In the genomic region with DNA sequence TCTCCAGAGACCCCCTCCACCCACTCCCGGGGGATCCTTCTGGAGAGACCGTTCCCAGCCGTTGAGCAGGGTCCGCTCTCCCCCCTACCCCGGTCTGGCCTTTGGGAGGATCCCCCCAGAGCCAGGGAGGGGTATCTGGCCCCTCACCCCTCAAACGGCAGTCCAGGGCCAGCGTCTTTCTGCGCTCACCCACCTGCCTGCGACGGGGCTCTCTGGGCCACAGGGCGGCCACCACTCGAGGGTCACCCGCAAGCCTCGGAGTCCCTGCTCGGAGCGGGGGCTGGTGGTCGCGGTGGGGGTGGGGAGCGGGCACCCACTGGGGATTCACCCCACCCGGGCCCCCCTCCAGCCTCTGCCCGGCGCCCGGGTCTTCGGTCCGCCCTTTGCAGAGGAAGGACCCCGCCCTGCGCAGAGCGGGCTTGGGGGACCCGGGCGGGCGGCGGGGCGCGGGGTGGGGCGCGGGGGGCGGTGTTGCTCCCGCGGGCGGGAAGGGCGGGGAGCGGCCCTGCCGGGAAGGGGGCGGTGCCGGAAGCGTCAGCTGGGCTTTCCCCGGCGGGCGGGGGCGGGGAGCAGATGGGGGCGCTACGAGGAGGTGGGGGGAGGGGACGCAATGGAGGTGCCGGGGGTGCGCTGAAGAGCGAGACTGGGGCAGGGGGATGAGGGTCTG, we compare ENCODE assay signal across 7 cellular contexts. TPM values are rescaled to one million over a fixed set of nuclear protein-coding genes. Genes with fewer than 3 reads are reported as not detected.
A peak's percentile ranks its signal among the peaks of the same experiment; 100 is the strongest.
DNase-seq lines count a peak whose midpoint lies in the region; ATAC-seq lines count a peak whose summit lies in the region.

No MANE protein-coding gene starts in this region.

- peaks cover 11% of the 10 kb centered on the region for H3K4me1 ChIP-seq in HAP-1
- H3K4me1 ChIP-seq in SJSA1 (replicated peaks), result peaks cover 27% of the 10 kb centered on the region
- H3K4me1 ChIP-seq in skeletal muscle satellite cell (ENCODE audit: control insufficient read depth, insufficient read depth, low read length), result peaks cover 56% of the 10 kb centered on the region

- H3K36me3 Mint-ChIP-seq in activated naive CD4-positive, alpha-beta T cell treated with anti-CD3 and anti-CD28 coated beads, Interleukin-2, amount 50 U/mL, for 24 hours, result no peaks in the 10 kb centered on the region

- in situ Hi-C loops in HAP-1 (cut with MboI; ENCODE audit: low sequenced_read_pairs), result loop anchor here (5.0 kb wide), 2 partner anchors 97 to 277 kb away; no protein-coding TSS in a partner anchor

- H3K4me1 Mint-ChIP-seq in activated naive CD4-positive, alpha-beta T cell treated with anti-CD3 and anti-CD28 coated beads, Interleukin-2, amount 50 U/mL, for 24 hours, result peaks cover 33% of the 10 kb centered on the region

- no peak overlapping the region for H3K27ac Mint-ChIP-seq in activated naive CD4-positive, alpha-beta T cell treated with anti-CD3 and anti-CD28 coated beads, Interleukin-2, amount 50 U/mL, for 24 hours

- H3K9me3 Mint-ChIP-seq in activated naive CD4-positive, alpha-beta T cell treated with anti-CD3 and anti-CD28 coated beads, Interleukin-2, amount 50 U/mL, for 24 hours, result no peaks in the 10 kb centered on the region

- H3K9me3 ChIP-seq in HAP-1 (no peaks in the 10 kb centered on the region), SJSA1 (replicated peaks) (0 out of 2 replicates have a peak, but pooled peaks cover under 1% of the 10 kb centered on the region), skeletal muscle satellite cell (replicated peaks; ENCODE audit: low read length) (no peaks in the 10 kb centered on the region)

- ATAC-seq in left ventricle myocardium superior, result peak; percentile 21
- ATAC-seq in HG03039 (IDR thresholded peaks at IDR 0.05; ENCODE audit: unreplicated experiment), result no peak
- no peak for ATAC-seq in HG02885 (IDR thresholded peaks at IDR 0.05; ENCODE audit: poor library complexity, unreplicated experiment)

- H3K4me3 Mint-ChIP-seq in activated naive CD4-positive, alpha-beta T cell treated with anti-CD3 and anti-CD28 coated beads, Interleukin-2, amount 50 U/mL, for 24 hours, result peak overlapping the region; percentile 33

- no peaks in the 10 kb centered on the region for H3K27me3 Mint-ChIP-seq in activated naive CD4-positive, alpha-beta T cell treated with anti-CD3 and anti-CD28 coated beads, Interleukin-2, amount 50 U/mL, for 24 hours

- H3K27ac ChIP-seq in SJSA1, result no peak overlapping the region

- peak overlapping the region; percentile 63 for H3K9ac ChIP-seq in skeletal muscle satellite cell (ENCODE audit: low read depth, low read length)

- no peaks in the 10 kb centered on the region for H3K36me3 ChIP-seq in HAP-1 (replicated peaks)
- no peaks in the 10 kb centered on the region for H3K36me3 ChIP-seq in SJSA1
- no peaks in the 10 kb centered on the region for H3K36me3 ChIP-seq in skeletal muscle satellite cell (ENCODE audit: insufficient read depth, low read length)

- intact Hi-C loops in left ventricle myocardium superior (cut with micrococcal nuclease), result no loop called here

- H3K27me3 ChIP-seq in HAP-1 (ENCODE audit: low read depth), result no peaks in the 10 kb centered on the region
- H3K27me3 ChIP-seq in SJSA1 (replicated peaks), result no peaks in the 10 kb centered on the region
- no peaks in the 10 kb centered on the region for H3K27me3 ChIP-seq in skeletal muscle satellite cell (ENCODE audit: control insufficient read depth, insufficient read depth, low read length)

- H3K4me3 ChIP-seq in HAP-1 (peak overlapping the region; percentile 6; the same call in 1 of the 2 replicates), SJSA1 (0 out of 2 replicates have a peak overlapping the region, but pooled peaks have one; percentile 9), skeletal muscle satellite cell (ENCODE audit: low read length) (peak overlapping the region; percentile 60)

- peak overlapping the region; percentile 78 for H3K4me2 ChIP-seq in skeletal muscle satellite cell (ENCODE audit: low read length)

- DNase-seq in HAP-1 (ENCODE audit: low spot score in 2 of 2) (peak; percentile 20 to 83), SJSA1 (ENCODE audit: low read depth in 1 of 2, low spot score in 2 of 2) (peak in 1 of 2 experiments; percentile 75), left ventricle myocardium superior (peak; percentile 92)

RNA-seq across cellular contexts. Expression of a gene that starts 16.6 kb away (rescaled TPM):
- 88.0 and 145 TPM in 2 replicates for total RNA-seq in SJSA1 (2014; rRNA removed; shearing (Covaris generic))
- 27.4 TPM for total RNA-seq in left ventricle myocardium superior
- total RNA-seq in skeletal muscle satellite cell (2012; rRNA removed), result 72.2 and 86.1 TPM in 2 replicates

RNA-seq across cellular contexts. Expression of a gene that starts 16.8 kb away (rescaled TPM):
- total RNA-seq in SJSA1 (2014; rRNA removed; shearing (Covaris generic)), result 10.6 and 19.6 TPM in 2 replicates
- 16.2 TPM for total RNA-seq in left ventricle myocardium superior
- 13.4 and 21.0 TPM in 2 replicates for total RNA-seq in skeletal muscle satellite cell (2012; rRNA removed)

RNA-seq across cellular contexts. Expression of a gene that starts 25.5 kb away (rescaled TPM):
- 53.0 and 55.8 TPM in 2 replicates for total RNA-seq in SJSA1 (2014; rRNA removed; shearing (Covaris generic))
- total RNA-seq in left ventricle myocardium superior, result 65.1 TPM
- 18.3 and 25.6 TPM in 2 replicates for total RNA-seq in skeletal muscle satellite cell (2012; rRNA removed)

Comparison
In these comparisons a context has a peak if more than half of its experiments do, and no peak if none do; other contexts are left out.
1. H3K4me3 ChIP-seq: peak in every context shown above with its lines; median percentile 60 in skeletal muscle satellite cell; 9 in SJSA1; 6 in HAP-1.